1 cellular context compared by ENCODE assay signal in genomic region chr2:207166039-207166348, GRCh38.
A peak's percentile ranks its signal among the peaks of the same experiment; 100 is the strongest.
TF ChIP-seq lines count a peak whose summit lies in the region.

No MANE protein-coding gene starts in this region.

TF ChIP-seq in HepG2, 621 proteins besides CTCF, POLR2A, EP300 and RAD21 (continues in another document):
- TF ChIP-seq, protein P1, sequence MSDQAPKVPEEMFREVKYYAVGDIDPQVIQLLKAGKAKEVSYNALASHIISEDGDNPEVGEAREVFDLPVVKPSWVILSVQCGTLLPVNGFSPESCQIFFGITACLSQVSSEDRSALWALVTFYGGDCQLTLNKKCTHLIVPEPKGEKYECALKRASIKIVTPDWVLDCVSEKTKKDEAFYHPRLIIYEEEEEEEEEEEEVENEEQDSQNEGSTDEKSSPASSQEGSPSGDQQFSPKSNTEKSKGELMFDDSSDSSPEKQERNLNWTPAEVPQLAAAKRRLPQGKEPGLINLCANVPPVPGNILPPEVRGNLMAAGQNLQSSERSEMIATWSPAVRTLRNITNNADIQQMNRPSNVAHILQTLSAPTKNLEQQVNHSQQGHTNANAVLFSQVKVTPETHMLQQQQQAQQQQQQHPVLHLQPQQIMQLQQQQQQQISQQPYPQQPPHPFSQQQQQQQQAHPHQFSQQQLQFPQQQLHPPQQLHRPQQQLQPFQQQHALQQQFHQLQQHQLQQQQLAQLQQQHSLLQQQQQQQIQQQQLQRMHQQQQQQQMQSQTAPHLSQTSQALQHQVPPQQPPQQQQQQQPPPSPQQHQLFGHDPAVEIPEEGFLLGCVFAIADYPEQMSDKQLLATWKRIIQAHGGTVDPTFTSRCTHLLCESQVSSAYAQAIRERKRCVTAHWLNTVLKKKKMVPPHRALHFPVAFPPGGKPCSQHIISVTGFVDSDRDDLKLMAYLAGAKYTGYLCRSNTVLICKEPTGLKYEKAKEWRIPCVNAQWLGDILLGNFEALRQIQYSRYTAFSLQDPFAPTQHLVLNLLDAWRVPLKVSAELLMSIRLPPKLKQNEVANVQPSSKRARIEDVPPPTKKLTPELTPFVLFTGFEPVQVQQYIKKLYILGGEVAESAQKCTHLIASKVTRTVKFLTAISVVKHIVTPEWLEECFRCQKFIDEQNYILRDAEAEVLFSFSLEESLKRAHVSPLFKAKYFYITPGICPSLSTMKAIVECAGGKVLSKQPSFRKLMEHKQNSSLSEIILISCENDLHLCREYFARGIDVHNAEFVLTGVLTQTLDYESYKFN (CRISPR knock-in tag; conservative IDR thresholded peaks at IDR 0.05): no peak
- no peak for TF ChIP-seq NFE2L1 (CRISPR knock-in tag; IDR thresholded peaks at IDR 0.05; ENCODE audit: borderline replicate concordance)
- TF ChIP-seq, protein P2, sequence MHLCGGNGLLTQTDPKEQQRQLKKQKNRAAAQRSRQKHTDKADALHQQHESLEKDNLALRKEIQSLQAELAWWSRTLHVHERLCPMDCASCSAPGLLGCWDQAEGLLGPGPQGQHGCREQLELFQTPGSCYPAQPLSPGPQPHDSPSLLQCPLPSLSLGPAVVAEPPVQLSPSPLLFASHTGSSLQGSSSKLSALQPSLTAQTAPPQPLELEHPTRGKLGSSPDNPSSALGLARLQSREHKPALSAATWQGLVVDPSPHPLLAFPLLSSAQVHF (CRISPR knock-in tag; IDR thresholded peaks at IDR 0.05): no peak
- TF ChIP-seq, protein P3, sequence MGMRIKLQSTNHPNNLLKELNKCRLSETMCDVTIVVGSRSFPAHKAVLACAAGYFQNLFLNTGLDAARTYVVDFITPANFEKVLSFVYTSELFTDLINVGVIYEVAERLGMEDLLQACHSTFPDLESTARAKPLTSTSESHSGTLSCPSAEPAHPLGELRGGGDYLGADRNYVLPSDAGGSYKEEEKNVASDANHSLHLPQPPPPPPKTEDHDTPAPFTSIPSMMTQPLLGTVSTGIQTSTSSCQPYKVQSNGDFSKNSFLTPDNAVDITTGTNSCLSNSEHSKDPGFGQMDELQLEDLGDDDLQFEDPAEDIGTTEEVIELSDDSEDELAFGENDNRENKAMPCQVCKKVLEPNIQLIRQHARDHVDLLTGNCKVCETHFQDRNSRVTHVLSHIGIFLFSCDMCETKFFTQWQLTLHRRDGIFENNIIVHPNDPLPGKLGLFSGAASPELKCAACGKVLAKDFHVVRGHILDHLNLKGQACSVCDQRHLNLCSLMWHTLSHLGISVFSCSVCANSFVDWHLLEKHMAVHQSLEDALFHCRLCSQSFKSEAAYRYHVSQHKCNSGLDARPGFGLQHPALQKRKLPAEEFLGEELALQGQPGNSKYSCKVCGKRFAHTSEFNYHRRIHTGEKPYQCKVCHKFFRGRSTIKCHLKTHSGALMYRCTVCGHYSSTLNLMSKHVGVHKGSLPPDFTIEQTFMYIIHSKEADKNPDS (CRISPR knock-in tag; IDR thresholded peaks at IDR 0.05): no peak
- TF ChIP-seq ZNF354B (CRISPR knock-in tag; IDR thresholded peaks at IDR 0.05): no peak
- no peak for TF ChIP-seq ZNF33B (CRISPR knock-in tag; IDR thresholded peaks at IDR 0.05)
- peak; percentile 58; the same call in 1 of the 2 replicates for TF ChIP-seq FOXK1 (CRISPR knock-in tag; IDR thresholded peaks at IDR 0.05; ENCODE audit: borderline replicate concordance, low read depth)
- no peak for TF ChIP-seq ZNF761 (CRISPR knock-in tag; conservative IDR thresholded peaks at IDR 0.05)
- no peak for TF ChIP-seq MYNN (CRISPR knock-in tag; IDR thresholded peaks at IDR 0.05; ENCODE audit: low read depth)
- no peak for TF ChIP-seq SOX6 (IDR thresholded peaks at IDR 0.05)
- no peak for TF ChIP-seq SOX6 (CRISPR knock-in tag; IDR thresholded peaks at IDR 0.05)
- TF ChIP-seq, protein P4, sequence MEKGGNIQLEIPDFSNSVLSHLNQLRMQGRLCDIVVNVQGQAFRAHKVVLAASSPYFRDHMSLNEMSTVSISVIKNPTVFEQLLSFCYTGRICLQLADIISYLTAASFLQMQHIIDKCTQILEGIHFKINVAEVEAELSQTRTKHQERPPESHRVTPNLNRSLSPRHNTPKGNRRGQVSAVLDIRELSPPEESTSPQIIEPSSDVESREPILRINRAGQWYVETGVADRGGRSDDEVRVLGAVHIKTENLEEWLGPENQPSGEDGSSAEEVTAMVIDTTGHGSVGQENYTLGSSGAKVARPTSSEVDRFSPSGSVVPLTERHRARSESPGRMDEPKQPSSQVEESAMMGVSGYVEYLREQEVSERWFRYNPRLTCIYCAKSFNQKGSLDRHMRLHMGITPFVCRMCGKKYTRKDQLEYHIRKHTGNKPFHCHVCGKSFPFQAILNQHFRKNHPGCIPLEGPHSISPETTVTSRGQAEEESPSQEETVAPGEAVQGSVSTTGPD (CRISPR knock-in tag; IDR thresholded peaks at IDR 0.05): no peak
- TF ChIP-seq, protein P5, sequence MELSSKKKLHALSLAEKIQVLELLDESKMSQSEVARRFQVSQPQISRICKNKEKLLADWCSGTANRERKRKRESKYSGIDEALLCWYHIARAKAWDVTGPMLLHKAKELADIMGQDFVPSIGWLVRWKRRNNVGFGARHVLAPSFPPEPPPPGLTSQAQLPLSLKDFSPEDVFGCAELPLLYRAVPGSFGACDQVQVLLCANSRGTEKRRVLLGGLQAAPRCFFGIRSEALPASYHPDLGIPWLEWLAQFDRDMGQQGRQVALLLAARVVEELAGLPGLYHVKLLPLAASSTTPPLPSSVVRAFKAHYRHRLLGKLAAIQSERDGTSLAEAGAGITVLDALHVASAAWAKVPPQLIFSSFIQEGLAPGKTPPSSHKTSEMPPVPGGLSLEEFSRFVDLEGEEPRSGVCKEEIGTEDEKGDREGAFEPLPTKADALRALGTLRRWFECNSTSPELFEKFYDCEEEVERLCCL (CRISPR knock-in tag; IDR thresholded peaks at IDR 0.05; ENCODE audit: borderline replicate concordance): no peak
- no peak for TF ChIP-seq STAT5B (CRISPR knock-in tag; IDR thresholded peaks at IDR 0.05)
- no peak for TF ChIP-seq TCF12 (IDR thresholded peaks at IDR 0.05)
- TF ChIP-seq TCF12 (CRISPR knock-in tag; IDR thresholded peaks at IDR 0.05): no peak
- no peak for TF ChIP-seq ZNF746 (CRISPR knock-in tag; IDR thresholded peaks at IDR 0.05)
- no peak for TF ChIP-seq MIER2 (CRISPR knock-in tag; IDR thresholded peaks at IDR 0.05)
- no peak for TF ChIP-seq BHLHE40 (IDR thresholded peaks at IDR 0.05; ENCODE audit: low read length)
- TF ChIP-seq MATR3 (CRISPR knock-in tag; IDR thresholded peaks at IDR 0.05): no peak
- TF ChIP-seq ZNF34 (CRISPR knock-in tag; IDR thresholded peaks at IDR 0.05; ENCODE audit: borderline replicate concordance): no peak
- TF ChIP-seq HOXD1 (CRISPR knock-in tag; IDR thresholded peaks at IDR 0.05): no peak
- TF ChIP-seq ERF (CRISPR knock-in tag; IDR thresholded peaks at IDR 0.05): no peak
- TF ChIP-seq KDM5A (IDR thresholded peaks at IDR 0.05; ENCODE audit: borderline replicate concordance, low read length): no peak; the same call in 1 of the 2 replicates
- TF ChIP-seq EZH2 (conservative IDR thresholded peaks at IDR 0.05; ENCODE audit: low read depth, low read length): no peak
- no peak for TF ChIP-seq ZSCAN21 (CRISPR knock-in tag; IDR thresholded peaks at IDR 0.05; ENCODE audit: borderline replicate concordance)
- 0 out of 2 replicates have a peak, but pooled peaks have one; percentile 6 for TF ChIP-seq YEATS2 (CRISPR knock-in tag; IDR thresholded peaks at IDR 0.05; ENCODE audit: borderline replicate concordance)
- TF ChIP-seq MXI1 (IDR thresholded peaks at IDR 0.05; ENCODE audit: borderline replicate concordance, low read depth, low read length): peak; percentile 73; the same call in 2 of the 3 replicates
- no peak for TF ChIP-seq ZNF282 (IDR thresholded peaks at IDR 0.05; ENCODE audit: partially characterized antibody)
- TF ChIP-seq IRX3 (CRISPR knock-in tag; IDR thresholded peaks at IDR 0.05; ENCODE audit: borderline replicate concordance, low read depth): no peak
- TF ChIP-seq, protein P6, sequence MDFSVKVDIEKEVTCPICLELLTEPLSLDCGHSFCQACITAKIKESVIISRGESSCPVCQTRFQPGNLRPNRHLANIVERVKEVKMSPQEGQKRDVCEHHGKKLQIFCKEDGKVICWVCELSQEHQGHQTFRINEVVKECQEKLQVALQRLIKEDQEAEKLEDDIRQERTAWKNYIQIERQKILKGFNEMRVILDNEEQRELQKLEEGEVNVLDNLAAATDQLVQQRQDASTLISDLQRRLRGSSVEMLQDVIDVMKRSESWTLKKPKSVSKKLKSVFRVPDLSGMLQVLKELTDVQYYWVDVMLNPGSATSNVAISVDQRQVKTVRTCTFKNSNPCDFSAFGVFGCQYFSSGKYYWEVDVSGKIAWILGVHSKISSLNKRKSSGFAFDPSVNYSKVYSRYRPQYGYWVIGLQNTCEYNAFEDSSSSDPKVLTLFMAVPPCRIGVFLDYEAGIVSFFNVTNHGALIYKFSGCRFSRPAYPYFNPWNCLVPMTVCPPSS (IDR thresholded peaks at IDR 0.05): no peak
- peak; percentile 91 for TF ChIP-seq HNRNPK (IDR thresholded peaks at IDR 0.05; ENCODE audit: low read depth, low read length, poor library complexity, severe bottlenecking)
- no peak for TF ChIP-seq ZNF644 (CRISPR knock-in tag; IDR thresholded peaks at IDR 0.05; ENCODE audit: low read depth)
- TF ChIP-seq FOXA3 (CRISPR knock-in tag; IDR thresholded peaks at IDR 0.05): peak; percentile 68
- TF ChIP-seq PLRG1 (conservative IDR thresholded peaks at IDR 0.05): no peak
- TF ChIP-seq MEF2D (CRISPR knock-in tag; IDR thresholded peaks at IDR 0.05): peak; percentile 94
- no peak for TF ChIP-seq SNAI1 (CRISPR knock-in tag; IDR thresholded peaks at IDR 0.05; ENCODE audit: borderline replicate concordance)
- TF ChIP-seq ZMYM4 (CRISPR knock-in tag; IDR thresholded peaks at IDR 0.05): peak; percentile 96
- no peak for TF ChIP-seq KDM4B (CRISPR knock-in tag; IDR thresholded peaks at IDR 0.05)
- 0 out of 2 replicates have a peak, but pooled peaks have one; percentile 40 for TF ChIP-seq ZC3H13 (CRISPR knock-in tag; IDR thresholded peaks at IDR 0.05)
- no peak for TF ChIP-seq ELF1 (CRISPR knock-in tag; IDR thresholded peaks at IDR 0.05)
- TF ChIP-seq MAZ (IDR thresholded peaks at IDR 0.05; ENCODE audit: borderline replicate concordance, low read depth, low read length): peak; percentile 88
- no peak for TF ChIP-seq MAZ (CRISPR knock-in tag; IDR thresholded peaks at IDR 0.05; ENCODE audit: low read depth)
- no peak for TF ChIP-seq RBAK (CRISPR knock-in tag; IDR thresholded peaks at IDR 0.05)
- TF ChIP-seq KDM2A (CRISPR knock-in tag; IDR thresholded peaks at IDR 0.05; ENCODE audit: borderline replicate concordance, low read depth): no peak
- no peak for TF ChIP-seq ZNF777 (CRISPR knock-in tag; IDR thresholded peaks at IDR 0.05)
- TF ChIP-seq, protein P7, sequence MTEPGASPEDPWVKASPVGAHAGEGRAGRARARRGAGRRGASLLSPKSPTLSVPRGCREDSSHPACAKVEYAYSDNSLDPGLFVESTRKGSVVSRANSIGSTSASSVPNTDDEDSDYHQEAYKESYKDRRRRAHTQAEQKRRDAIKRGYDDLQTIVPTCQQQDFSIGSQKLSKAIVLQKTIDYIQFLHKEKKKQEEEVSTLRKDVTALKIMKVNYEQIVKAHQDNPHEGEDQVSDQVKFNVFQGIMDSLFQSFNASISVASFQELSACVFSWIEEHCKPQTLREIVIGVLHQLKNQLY (CRISPR knock-in tag; IDR thresholded peaks at IDR 0.05): no peak
- TF ChIP-seq, protein P8, sequence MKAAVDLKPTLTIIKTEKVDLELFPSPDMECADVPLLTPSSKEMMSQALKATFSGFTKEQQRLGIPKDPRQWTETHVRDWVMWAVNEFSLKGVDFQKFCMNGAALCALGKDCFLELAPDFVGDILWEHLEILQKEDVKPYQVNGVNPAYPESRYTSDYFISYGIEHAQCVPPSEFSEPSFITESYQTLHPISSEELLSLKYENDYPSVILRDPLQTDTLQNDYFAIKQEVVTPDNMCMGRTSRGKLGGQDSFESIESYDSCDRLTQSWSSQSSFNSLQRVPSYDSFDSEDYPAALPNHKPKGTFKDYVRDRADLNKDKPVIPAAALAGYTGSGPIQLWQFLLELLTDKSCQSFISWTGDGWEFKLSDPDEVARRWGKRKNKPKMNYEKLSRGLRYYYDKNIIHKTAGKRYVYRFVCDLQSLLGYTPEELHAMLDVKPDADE (CRISPR knock-in tag; IDR thresholded peaks at IDR 0.05): no peak
- TF ChIP-seq YY1 (IDR thresholded peaks at IDR 0.05; ENCODE audit: insufficient read depth, insufficient replicate concordance, low read depth, low read length): peak; percentile 76
- TF ChIP-seq RBM39 (IDR thresholded peaks at IDR 0.05; ENCODE audit: low read depth, low read length, poor library complexity, severe bottlenecking): peak; percentile 38
- no peak for TF ChIP-seq STAT6 (CRISPR knock-in tag; IDR thresholded peaks at IDR 0.05; ENCODE audit: borderline replicate concordance)
- TF ChIP-seq MTA3 (CRISPR knock-in tag; IDR thresholded peaks at IDR 0.05): no peak
- TF ChIP-seq CHD2 (IDR thresholded peaks at IDR 0.05; ENCODE audit: low read depth, low read length): no peak; the same call in 1 of the 2 replicates
- 0 out of 2 replicates have a peak, but pooled peaks have one; percentile 50 for TF ChIP-seq PCBP1 (IDR thresholded peaks at IDR 0.05; ENCODE audit: borderline replicate concordance, low read depth, low read length)
- TF ChIP-seq ZNF816 (CRISPR knock-in tag; IDR thresholded peaks at IDR 0.05; ENCODE audit: borderline replicate concordance): no peak
- TF ChIP-seq ZNF607 (CRISPR knock-in tag; IDR thresholded peaks at IDR 0.05; ENCODE audit: borderline replicate concordance): no peak
- TF ChIP-seq, protein P9, sequence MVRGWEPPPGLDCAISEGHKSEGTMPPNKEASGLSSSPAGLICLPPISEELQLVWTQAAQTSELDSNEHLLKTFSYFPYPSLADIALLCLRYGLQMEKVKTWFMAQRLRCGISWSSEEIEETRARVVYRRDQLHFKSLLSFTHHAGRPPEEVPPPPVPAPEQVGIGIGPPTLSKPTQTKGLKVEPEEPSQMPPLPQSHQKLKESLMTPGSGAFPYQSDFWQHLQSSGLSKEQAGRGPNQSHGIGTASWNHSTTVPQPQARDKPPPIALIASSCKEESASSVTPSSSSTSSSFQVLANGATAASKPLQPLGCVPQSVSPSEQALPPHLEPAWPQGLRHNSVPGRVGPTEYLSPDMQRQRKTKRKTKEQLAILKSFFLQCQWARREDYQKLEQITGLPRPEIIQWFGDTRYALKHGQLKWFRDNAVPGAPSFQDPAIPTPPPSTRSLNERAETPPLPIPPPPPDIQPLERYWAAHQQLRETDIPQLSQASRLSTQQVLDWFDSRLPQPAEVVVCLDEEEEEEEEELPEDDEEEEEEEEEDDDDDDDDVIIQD (CRISPR knock-in tag; IDR thresholded peaks at IDR 0.05; ENCODE audit: low read depth): peak; percentile 90; the same call in 1 of the 2 replicates
